15 cellular contexts compared by ENCODE assay signal in genomic region chr21:39527664-39528381, GRCh38.
DNase-seq lines count a peak whose midpoint lies in the region; ATAC-seq and TF ChIP-seq lines count a peak whose summit lies in the region.
"Had no signal": no experiment of that assay in that cellular context is flagged by ENCODE, and none has a peak within 500 bp of the region (broad histone marks: within the 10 kb centered on the region; RNA-seq: fewer than 3 reads in every experiment).

No MANE protein-coding gene starts in this region.

- peaks cover 22% of the 10 kb centered on the region for H3K9me2 ChIP-seq in GM23338 (ENCODE audit: insufficient read depth)

- 0 out of 2 replicates have a peak, but pooled peaks cover 2% of the 10 kb centered on the region for H3F3A ChIP-seq in GM23338 (replicated peaks; ENCODE audit: low read depth)

- H3K27ac Mint-ChIP-seq in GM23338 (no peak overlapping the region), mesothelial cell of epicardium (peak overlapping the region; percentile 5), T-cell (no peak overlapping the region)
- H3K27ac Mint-ChIP-seq: activated naive CD4-positive, alpha-beta T cell treated with anti-CD3 and anti-CD28 coated beads, Interleukin-2, amount 10 ng/mL, durations not matched to agents 7 days and 5 days had no signal

- H4K20me1 ChIP-seq in BLaER1, result no peaks in the 10 kb centered on the region
- H4K20me1 ChIP-seq in GM23338 (replicated peaks; ENCODE audit: insufficient read depth), result no peaks in the 10 kb centered on the region

- H3K27me3 Mint-ChIP-seq in GM23338 (ENCODE audit: insufficient read depth, low read depth, poor library complexity), result peaks cover 7% of the 10 kb centered on the region
- no peaks in the 10 kb centered on the region for H3K27me3 Mint-ChIP-seq in mesothelial cell of epicardium (ENCODE audit: low read depth)
- peaks cover 16 to 23% of the 10 kb centered on the region in 2 donors for H3K27me3 Mint-ChIP-seq in T-cell

- DNase-seq in GM23338 (ENCODE audit: low spot score), result no peak
- no peak for DNase-seq in mesothelial cell of epicardium (ENCODE audit: low spot score in 2 of 2, unreplicated experiment in 2 of 2)
- DNase-seq in T-cell, result no peak
- DNase-seq in NOMO-1 treated with dmso at 0.1 percent for 144 hours (lab: John Stamatoyannopoulos, UW; ENCODE audit: unreplicated experiment), result no peak
- DNase-seq: activated CD4-positive, CD25-positive, alpha-beta regulatory T cell; activated naive CD4-positive, alpha-beta T cell treated with anti-CD3 and anti-CD28 coated beads, Interleukin-2, amount 10 ng/mL, durations not matched to agents 7 days and 5 days; effector CD4-positive, alpha-beta T cell; lower lobe of right lung; NCI-H2081 treated with DMSO at 0.1 percent for 48 hours; PC-3; SW 1271 had no signal

- H3K9me3 ChIP-seq in BLaER1, result no peaks in the 10 kb centered on the region
- H3K9me3 ChIP-seq: lower lobe of right lung had no signal

- no peak overlapping the region for H3K4me3 Mint-ChIP-seq in GM23338
- no peak overlapping the region for H3K4me3 Mint-ChIP-seq in mesothelial cell of epicardium
- H3K4me3 Mint-ChIP-seq in T-cell, result no peak overlapping the region
- H3K4me3 Mint-ChIP-seq: activated naive CD4-positive, alpha-beta T cell treated with anti-CD3 and anti-CD28 coated beads, Interleukin-2, amount 10 ng/mL, durations not matched to agents 7 days and 5 days had no signal

- H3K27ac ChIP-seq in BLaER1, result no peak overlapping the region
- no peak overlapping the region for H3K27ac ChIP-seq in GM23338 (ENCODE audit: low read depth)
- H3K27ac ChIP-seq in VCaP, result peak overlapping the region; percentile 100
- H3K27ac ChIP-seq: lower lobe of right lung had no signal

- peak overlapping the region; percentile 59 for H3K4me2 ChIP-seq in BLaER1
- H3K4me2 ChIP-seq in GM23338, result no peak overlapping the region

- H3K4me1 Mint-ChIP-seq in GM23338, result peaks cover 23% of the 10 kb centered on the region
- H3K4me1 Mint-ChIP-seq in mesothelial cell of epicardium, result peaks cover 31% of the 10 kb centered on the region
- H3K4me1 Mint-ChIP-seq in T-cell, result no peaks in the 10 kb centered on the region
- H3K4me1 Mint-ChIP-seq: activated naive CD4-positive, alpha-beta T cell treated with anti-CD3 and anti-CD28 coated beads, Interleukin-2, amount 10 ng/mL, durations not matched to agents 7 days and 5 days had no signal

- H3K9ac ChIP-seq in BLaER1, result no peak overlapping the region

- H3K27me3 ChIP-seq in BLaER1 (no peaks in the 10 kb centered on the region), GM23338 (ENCODE audit: insufficient read depth) (no peaks in the 10 kb centered on the region)

- H3K4me3 ChIP-seq in BLaER1 (no peak overlapping the region), GM23338 (no peak overlapping the region)
- H3K4me3 ChIP-seq: lower lobe of right lung had no signal

- ATAC-seq in GM23338 (no peak), T-cell (replicated peaks in 1 of 4) (no peak), HG02870 (IDR thresholded peaks at IDR 0.05; ENCODE audit: unreplicated experiment) (no peak), GM21526 (IDR thresholded peaks at IDR 0.05; ENCODE audit: low FRiP score, unreplicated experiment) (no peak)
- ATAC-seq: PC-3 had no signal

- H3K36me3 Mint-ChIP-seq in GM23338 (ENCODE audit: low read depth) (peaks cover 26% of the 10 kb centered on the region), mesothelial cell of epicardium (no peaks in the 10 kb centered on the region), T-cell (no peaks in the 10 kb centered on the region)
- H3K36me3 Mint-ChIP-seq: activated naive CD4-positive, alpha-beta T cell treated with anti-CD3 and anti-CD28 coated beads, Interleukin-2, amount 10 ng/mL, durations not matched to agents 7 days and 5 days had no signal

- H3K9me3 Mint-ChIP-seq in GM23338 (peaks cover 9% of the 10 kb centered on the region; the same call in 2 of the 3 replicates), mesothelial cell of epicardium (no peaks in the 10 kb centered on the region), T-cell (no peaks in the 10 kb centered on the region)
- H3K9me3 Mint-ChIP-seq: activated naive CD4-positive, alpha-beta T cell treated with anti-CD3 and anti-CD28 coated beads, Interleukin-2, amount 10 ng/mL, durations not matched to agents 7 days and 5 days had no signal

- peaks cover 16% of the 10 kb centered on the region for H3K4me1 ChIP-seq in BLaER1
- H3K4me1 ChIP-seq in GM23338 (ENCODE audit: insufficient read depth), result no peaks in the 10 kb centered on the region

- POLR2A ChIA-PET in T-cell (lab: Charles Lee), result no interaction called here

- TF ChIP-seq CTCF in GM23338 (conservative IDR thresholded peaks at IDR 0.05; ENCODE audit: low read depth in 2 of 2), result no peak
- no peak for TF ChIP-seq CTCF in VCaP (conservative IDR thresholded peaks at IDR 0.05)
- no peak for TF ChIP-seq CTCF in mesothelial cell of epicardium (IDR thresholded peaks at IDR 0.05; ENCODE audit: unreplicated experiment)

- H3K79me2 ChIP-seq in GM23338 (replicated peaks; ENCODE audit: insufficient read depth), result no peaks in the 10 kb centered on the region

- CTCF ChIA-PET in T-cell (lab: Charles Lee), result interaction anchor here in 1 of 2 donors (1.1 kb wide), 1 partner anchor 9 kb away, joined by 3 read pairs; no protein-coding TSS in a partner anchor

- H2AFZ ChIP-seq in GM23338, result 0 out of 2 replicates have a peak overlapping the region, but pooled peaks have one; percentile 18

- no peaks in the 10 kb centered on the region for H3K36me3 ChIP-seq in BLaER1
- no peaks in the 10 kb centered on the region; the same call in 1 of the 2 replicates for H3K36me3 ChIP-seq in GM23338 (ENCODE audit: insufficient read depth)
- H3K36me3 ChIP-seq: lower lobe of right lung had no signal

TF ChIP-seq in GM23338, 12 proteins besides CTCF, POLR2A, EP300 and RAD21 (continues in another document):
- TF ChIP-seq JUNB (IDR thresholded peaks at IDR 0.05; ENCODE audit: unreplicated experiment), result no peak
- TF ChIP-seq REST (IDR thresholded peaks at IDR 0.05; ENCODE audit: unreplicated experiment), result no peak
- no peak for TF ChIP-seq EZH2phosphoT487 (IDR thresholded peaks at IDR 0.05; ENCODE audit: unreplicated experiment)
- no peak for TF ChIP-seq NANOG (IDR thresholded peaks at IDR 0.05; ENCODE audit: borderline replicate concordance)
- TF ChIP-seq ZNF114 (CRISPR knock-in tag; IDR thresholded peaks at IDR 0.05), result no peak
